Comparison of ENCODE assay signal across 23 cellular contexts in genomic region chr13:95337597-95337996, GRCh38.
"Had no signal": no experiment of that assay in that cellular context is flagged by ENCODE, and none has a peak within 500 bp of the region (broad histone marks: within the 10 kb centered on the region; RNA-seq: fewer than 3 reads in every experiment).

No MANE protein-coding gene starts in this region.

- H3K27ac ChIP-seq: coronary artery, esophagus muscularis mucosa, foreskin keratinocyte, heart right ventricle, left lung, neutrophil, pancreas, right atrium auricular region, skin epidermis, thyroid gland had no signal

- H3K9me3 ChIP-seq: esophagus muscularis mucosa, heart right ventricle, left lung, neutrophil, pancreas, right atrium auricular region, thyroid gland had no signal

- DNase-seq: dermis blood vessel endothelial cell; effector memory CD4-positive, alpha-beta T cell; foreskin keratinocyte; glutamatergic neuron; heart right ventricle; hippocampal formation; left cardiac atrium; left lung; mesendoderm; naive thymus-derived CD8-positive, alpha-beta T cell; pancreas; stimulated activated CD4-positive, alpha-beta T cell treated with anti-CD3 and anti-CD28 coated beads, Interleukin-15, amount 100 ng/mL, for 24 hours; stimulated activated CD4-positive, alpha-beta T cell treated with anti-CD3 and anti-CD28 coated beads, Interleukin-2, amount 100 ng/mL, for 48 hours; stimulated activated CD8-positive, alpha-beta memory T cell treated with anti-CD3 and anti-CD28 coated beads, Interleukin-4, amount 100 ng/mL, for 48 hours; stimulated activated naive CD4-positive, alpha-beta T cell; stimulated activated naive CD8-positive, alpha-beta T cell treated with anti-CD3 and anti-CD28 coated beads, Interleukin-15, amount 100 ng/mL, for 72 hours; thyroid gland had no signal

- H3K4me1 ChIP-seq: esophagus muscularis mucosa, foreskin keratinocyte, left lung, pancreas, right atrium auricular region, thyroid gland had no signal

- H3K4me3 ChIP-seq: coronary artery, esophagus muscularis mucosa, heart right ventricle, left lung, pancreas, right atrium auricular region, skin epidermis, thyroid gland had no signal

- ATAC-seq: foreskin keratinocyte; heart right ventricle; left cardiac atrium; left lung; naive thymus-derived CD8-positive, alpha-beta T cell; pancreas; sciatic nerve; stimulated activated naive CD8-positive, alpha-beta T cell treated with anti-CD3 and anti-CD28 coated beads, Interleukin-15, amount 100 ng/mL, for 72 hours had no signal

- H3K36me3 ChIP-seq: esophagus muscularis mucosa, heart right ventricle, left lung, neutrophil, pancreas, right atrium auricular region, thyroid gland had no signal

- H3K27me3 ChIP-seq: esophagus muscularis mucosa, foreskin keratinocyte, heart right ventricle, left lung, neutrophil, pancreas, right atrium auricular region, thyroid gland had no signal
